12 cellular contexts compared by ENCODE assay signal in genomic region chr14:55448146-55448614, GRCh38. TPM values are rescaled to one million over a fixed set of nuclear protein-coding genes. Genes with fewer than 3 reads are reported as not detected.
A peak's percentile ranks its signal among the peaks of the same experiment; 100 is the strongest.
DNase-seq lines count a peak whose midpoint lies in the region; ATAC-seq and TF ChIP-seq lines count a peak whose summit lies in the region.
"Had no signal": no experiment of that assay in that cellular context is flagged by ENCODE, and none has a peak within 500 bp of the region (broad histone marks: within the 10 kb centered on the region; RNA-seq: fewer than 3 reads in every experiment).

No MANE protein-coding gene starts in this region.

- H3K9me3 Mint-ChIP-seq in activated CD8-positive, alpha-beta T cell treated with anti-CD3 and anti-CD28 coated beads for 36 hours: no peaks in the 10 kb centered on the region
- no peaks in the 10 kb centered on the region for H3K9me3 Mint-ChIP-seq in activated CD8-positive, alpha-beta T cell treated with anti-CD3 and anti-CD28 coated beads, Interleukin-2, amount 10 ng/mL, durations not matched to agents 7 days and 5 days (ENCODE audit: insufficient read depth)
- H3K9me3 Mint-ChIP-seq: CD4-positive, CD25-positive, alpha-beta regulatory T cell; memory B cell had no signal

- no peak overlapping the region for H3K4me3 Mint-ChIP-seq in activated CD8-positive, alpha-beta T cell treated with anti-CD3 and anti-CD28 coated beads for 36 hours
- no peak overlapping the region for H3K4me3 Mint-ChIP-seq in activated CD8-positive, alpha-beta T cell treated with anti-CD3 and anti-CD28 coated beads, Interleukin-2, amount 10 ng/mL, durations not matched to agents 7 days and 5 days
- H3K4me3 Mint-ChIP-seq: CD4-positive, CD25-positive, alpha-beta regulatory T cell; memory B cell had no signal

- peak; percentile 37 for ATAC-seq in activated CD8-positive, alpha-beta T cell treated with anti-CD3 and anti-CD28 coated beads for 36 hours
- no peak for ATAC-seq in activated CD8-positive, alpha-beta T cell treated with anti-CD3 and anti-CD28 coated beads, Interleukin-2, amount 10 ng/mL, durations not matched to agents 7 days and 5 days
- ATAC-seq in esophagus mucosa: peak; percentile 89
- ATAC-seq in GM19023 (IDR thresholded peaks at IDR 0.05; ENCODE audit: unreplicated experiment): no peak
- ATAC-seq in HG02571 (IDR thresholded peaks at IDR 0.05; ENCODE audit: unreplicated experiment): no peak

- no peak for TF ChIP-seq CTCF in activated CD8-positive, alpha-beta T cell treated with anti-CD3 and anti-CD28 coated beads for 36 hours (IDR thresholded peaks at IDR 0.05)

- H3K4me1 Mint-ChIP-seq in activated CD8-positive, alpha-beta T cell treated with anti-CD3 and anti-CD28 coated beads for 36 hours (ENCODE audit: low read depth): peaks cover 1% of the 10 kb centered on the region
- no peaks in the 10 kb centered on the region for H3K4me1 Mint-ChIP-seq in activated CD8-positive, alpha-beta T cell treated with anti-CD3 and anti-CD28 coated beads, Interleukin-2, amount 10 ng/mL, durations not matched to agents 7 days and 5 days (ENCODE audit: low read depth)

- CTCF ChIA-PET in activated CD8-positive, alpha-beta T cell treated with anti-CD3 and anti-CD28 coated beads for 36 hours (lab: Charles Lee): interaction anchor here (0.7 to 3.1 kb wide), 3 partner anchors 14 to 1026 kb away, joined by 3 to 66 read pairs (median 5); no protein-coding TSS in a partner anchor
- CTCF ChIA-PET in activated CD8-positive, alpha-beta T cell treated with anti-CD3 and anti-CD28 coated beads, Interleukin-2, amount 10 ng/mL, durations not matched to agents 7 days and 5 days (lab: Charles Lee): no interaction called here

- no peaks in the 10 kb centered on the region for H3K36me3 Mint-ChIP-seq in activated CD8-positive, alpha-beta T cell treated with anti-CD3 and anti-CD28 coated beads for 36 hours (ENCODE audit: low read depth)
- no peaks in the 10 kb centered on the region for H3K36me3 Mint-ChIP-seq in activated CD8-positive, alpha-beta T cell treated with anti-CD3 and anti-CD28 coated beads, Interleukin-2, amount 10 ng/mL, durations not matched to agents 7 days and 5 days (ENCODE audit: low read depth)
- H3K36me3 Mint-ChIP-seq: CD4-positive, CD25-positive, alpha-beta regulatory T cell; memory B cell had no signal

- POLR2A ChIA-PET in activated CD8-positive, alpha-beta T cell treated with anti-CD3 and anti-CD28 coated beads for 36 hours (lab: Charles Lee): interaction anchor here (0.7 to 0.8 kb wide), 2 partner anchors 9 to 14 kb away, joined by 3 to 5 read pairs; no protein-coding TSS in a partner anchor
- POLR2A ChIA-PET in activated CD8-positive, alpha-beta T cell treated with anti-CD3 and anti-CD28 coated beads, Interleukin-2, amount 10 ng/mL, durations not matched to agents 7 days and 5 days (lab: Charles Lee): interaction anchor here (0.7 kb wide), 1 partner anchor 217 kb away, joined by 3 read pairs; no protein-coding TSS in a partner anchor

- DNase-seq in activated CD8-positive, alpha-beta T cell treated with anti-CD3 and anti-CD28 coated beads for 36 hours: no peak
- DNase-seq in activated CD8-positive, alpha-beta T cell treated with anti-CD3 and anti-CD28 coated beads, Interleukin-2, amount 10 ng/mL, durations not matched to agents 7 days and 5 days: no peak
- DNase-seq in NCI-H69 (lab: John Stamatoyannopoulos, UW) (peak; percentile 81), mucosa of gallbladder (ENCODE audit: low spot score) (no peak)
- DNase-seq in stimulated activated CD4-positive, alpha-beta T cell treated with anti-CD3 and anti-CD28 coated beads, Interleukin-1b, Interleukin-23, amount 100 ng/mL, for 48 hours: peak; percentile 52
- DNase-seq: CD4-positive, CD25-positive, alpha-beta regulatory T cell; NCI-H510A treated with DMSO at 0.1 percent for 48 hours had no signal

- H3K27ac Mint-ChIP-seq in activated CD8-positive, alpha-beta T cell treated with anti-CD3 and anti-CD28 coated beads for 36 hours: no peak overlapping the region
- no peak overlapping the region for H3K27ac Mint-ChIP-seq in activated CD8-positive, alpha-beta T cell treated with anti-CD3 and anti-CD28 coated beads, Interleukin-2, amount 10 ng/mL, durations not matched to agents 7 days and 5 days
- H3K27ac Mint-ChIP-seq: CD4-positive, CD25-positive, alpha-beta regulatory T cell; memory B cell had no signal

- intact Hi-C loops in activated CD8-positive, alpha-beta T cell treated with anti-CD3 and anti-CD28 coated beads for 36 hours (cut with micrococcal nuclease): loop anchor here (10.0 kb wide), 1 partner anchor 127 kb away; no protein-coding TSS in a partner anchor

- no peaks in the 10 kb centered on the region for H3K27me3 Mint-ChIP-seq in activated CD8-positive, alpha-beta T cell treated with anti-CD3 and anti-CD28 coated beads for 36 hours
- H3K27me3 Mint-ChIP-seq in activated CD8-positive, alpha-beta T cell treated with anti-CD3 and anti-CD28 coated beads, Interleukin-2, amount 10 ng/mL, durations not matched to agents 7 days and 5 days (ENCODE audit: low read depth): peaks cover 5% of the 10 kb centered on the region
- H3K27me3 Mint-ChIP-seq: memory B cell had no signal

RNA-seq across cellular contexts. Expression of gene TBPL2, which starts 7.8 kb away (rescaled TPM):
- not detected for total RNA-seq in activated CD8-positive, alpha-beta T cell treated with anti-CD3 and anti-CD28 coated beads for 36 hours
- not detected for total RNA-seq in activated CD8-positive, alpha-beta T cell treated with anti-CD3 and anti-CD28 coated beads, Interleukin-2, amount 10 ng/mL, durations not matched to agents 7 days and 5 days
- not detected for total RNA-seq in esophagus mucosa
- not detected for total RNA-seq in mucosa of gallbladder
- total RNA-seq: CD4-positive, CD25-positive, alpha-beta regulatory T cell; H1 had no signal

RNA-seq across cellular contexts. Expression of gene ATG14, which starts 36.5 kb away (rescaled TPM):
- 1 to 10 TPM; 5.1 to 5.5 TPM for total RNA-seq in activated CD8-positive, alpha-beta T cell treated with anti-CD3 and anti-CD28 coated beads for 36 hours
- 1 to 10 TPM; 4.4 to 4.6 TPM for total RNA-seq in activated CD8-positive, alpha-beta T cell treated with anti-CD3 and anti-CD28 coated beads, Interleukin-2, amount 10 ng/mL, durations not matched to agents 7 days and 5 days
- 5.3 TPM for total RNA-seq in esophagus mucosa
- total RNA-seq in mucosa of gallbladder: 9.1 TPM

Comparison
In these comparisons a context has a peak if more than half of its experiments do, and no peak if none do; other contexts are left out.
1. ATAC-seq: peak in activated CD8-positive, alpha-beta T cell treated with anti-CD3 and anti-CD28 coated beads for 36 hours (single experiment) and esophagus mucosa (single experiment); none in activated CD8-positive, alpha-beta T cell treated with anti-CD3 and anti-CD28 coated beads, Interleukin-2, amount 10 ng/mL, durations not matched to agents 7 days and 5 days (single experiment), GM19023 (single experiment) and HG02571 (single experiment).
2. DNase-seq: peak in NCI-H69 (single experiment) and stimulated activated CD4-positive, alpha-beta T cell treated with anti-CD3 and anti-CD28 coated beads, Interleukin-1b, Interleukin-23, amount 100 ng/mL, for 48 hours (single experiment); none in activated CD8-positive, alpha-beta T cell treated with anti-CD3 and anti-CD28 coated beads for 36 hours (single experiment), activated CD8-positive, alpha-beta T cell treated with anti-CD3 and anti-CD28 coated beads, Interleukin-2, amount 10 ng/mL, durations not matched to agents 7 days and 5 days (single experiment) and mucosa of gallbladder (single experiment).